ENCODE assay signal across 8 cellular contexts in genomic region chr17:33520404-33521032, GRCh38.
A peak's percentile ranks its signal among the peaks of the same experiment; 100 is the strongest.
DNase-seq lines count a peak whose midpoint lies in the region; ATAC-seq and TF ChIP-seq lines count a peak whose summit lies in the region.

No MANE protein-coding gene starts in this region.

- no peak overlapping the region for H3K4me2 ChIP-seq in KMS-11

- POLR2A ChIA-PET in activated B cell treated with CpG ODN at 0.5 μM for 24 hours (lab: Charles Lee) = no interaction called here

- H2AFZ ChIP-seq in KMS-11 (ENCODE audit: low read depth) = no peak overlapping the region

- H3K27ac ChIP-seq in KMS-11 (no peak overlapping the region), thoracic aorta (no peak overlapping the region)

- no peaks in the 10 kb centered on the region for H4K20me1 ChIP-seq in KMS-11 (ENCODE audit: insufficient read depth)

- intact Hi-C loops in activated B cell treated with CpG ODN at 0.5 μM for 24 hours (cut with micrococcal nuclease) = loop anchor here (1.0 kb wide), 1 partner anchor 154 kb away; no protein-coding TSS in a partner anchor

- H3K27me3 ChIP-seq in KMS-11 (ENCODE audit: insufficient read depth, low read depth) = no peaks in the 10 kb centered on the region
- H3K27me3 ChIP-seq in thoracic aorta (replicated peaks; ENCODE audit: insufficient read depth) = no peaks in the 10 kb centered on the region

- H3K27me3 Mint-ChIP-seq in activated B cell treated with CpG ODN at 0.5 μM for 24 hours = peaks cover 2% of the 10 kb centered on the region

- TF ChIP-seq CTCF in KMS-11 (conservative IDR thresholded peaks at IDR 0.05; ENCODE audit: low read depth, low read length) (peak; percentile 87), activated B cell treated with CpG ODN at 0.5 μM for 24 hours (IDR thresholded peaks at IDR 0.05) (peak; percentile 22), thoracic aorta (IDR thresholded peaks at IDR 0.05) (peak; percentile 50)

- ATAC-seq in activated B cell treated with CpG ODN at 0.5 μM for 24 hours (ENCODE audit: low read depth) = no peak
- ATAC-seq in thoracic aorta (ENCODE audit: insufficient number of reproducible peaks, low FRiP score, low read depth) = no peak
- no peak for ATAC-seq in GM21528 (IDR thresholded peaks at IDR 0.05; ENCODE audit: low FRiP score, unreplicated experiment)

- H3K9me3 Mint-ChIP-seq in activated B cell treated with CpG ODN at 0.5 μM for 24 hours = no peaks in the 10 kb centered on the region

- no peaks in the 10 kb centered on the region for H3K4me1 ChIP-seq in KMS-11 (ENCODE audit: low read depth, poor library complexity, severe bottlenecking)
- no peaks in the 10 kb centered on the region for H3K4me1 ChIP-seq in thoracic aorta (ENCODE audit: control insufficient read depth in 1 of 2, low read depth in 2 of 2)

- no peaks in the 10 kb centered on the region for H3K36me3 Mint-ChIP-seq in activated B cell treated with CpG ODN at 0.5 μM for 24 hours (ENCODE audit: low read depth)

- no peaks in the 10 kb centered on the region for H3K9me3 ChIP-seq in thoracic aorta

- H3K4me3 Mint-ChIP-seq in activated B cell treated with CpG ODN at 0.5 μM for 24 hours = no peak overlapping the region

- H3K36me3 ChIP-seq in KMS-11 (ENCODE audit: insufficient read depth) (no peaks in the 10 kb centered on the region), thoracic aorta (no peaks in the 10 kb centered on the region)

- no peaks in the 10 kb centered on the region for H3K79me2 ChIP-seq in KMS-11 (ENCODE audit: insufficient read depth, low read depth)

- H3K9ac ChIP-seq in KMS-11 = no peak overlapping the region

- no peak overlapping the region for H3K27ac Mint-ChIP-seq in activated B cell treated with CpG ODN at 0.5 μM for 24 hours

- no peak overlapping the region for H3K4me3 ChIP-seq in KMS-11 (IDR thresholded peaks at IDR 0.05; ENCODE audit: insufficient read depth, low read depth, low read length)
- H3K4me3 ChIP-seq in thoracic aorta = no peak overlapping the region

- no peaks in the 10 kb centered on the region for H3K4me1 Mint-ChIP-seq in activated B cell treated with CpG ODN at 0.5 μM for 24 hours

- CTCF ChIA-PET in activated B cell treated with CpG ODN at 0.5 μM for 24 hours (lab: Charles Lee) = interaction anchor here (1.1 kb wide), 2 partner anchors 154 to 230 kb away, joined by 5 read pairs; no protein-coding TSS in a partner anchor

- DNase-seq in ELF-1 (ENCODE audit: low read depth, low spot score) (peak; percentile 77), activated B cell treated with CpG ODN at 0.5 μM for 24 hours (peak; percentile 20), ecto neural progenitor cell (ENCODE audit: low spot score) (peak; percentile 90), mucosa of gallbladder (ENCODE audit: low spot score) (peak; percentile 37), thoracic aorta (ENCODE audit: low spot score) (no peak), HPDE6-E6E7 (ENCODE audit: extremely low spot score) (no peak)

Comparison
In these comparisons a context has a peak if more than half of its experiments do, and no peak if none do; other contexts are left out.
1. DNase-seq: peak in ELF-1 (single experiment), activated B cell treated with CpG ODN at 0.5 μM for 24 hours (single experiment), ecto neural progenitor cell (single experiment) and mucosa of gallbladder (single experiment); none in thoracic aorta (single experiment) and HPDE6-E6E7 (single experiment).
2. CTCF ChIP-seq: peak in every context shown above with its lines; median percentile 87 in KMS-11; 50 in thoracic aorta; 22 in activated B cell treated with CpG ODN at 0.5 μM for 24 hours.